Comparison of ENCODE assay signal across 8 cellular contexts in genomic region chrX:120560405-120560841, GRCh38. TPM values are rescaled to one million over a fixed set of nuclear protein-coding genes. Genes with fewer than 3 reads are reported as not detected.
DNase-seq lines count a peak whose midpoint lies in the region; ATAC-seq, FAIRE-seq and TF ChIP-seq lines count a peak whose summit lies in the region.

No MANE protein-coding gene starts in this region.

- H3K27ac ChIP-seq in A673 (ENCODE audit: low read depth, low read length, poor library complexity, severe bottlenecking) = peak overlapping the region; percentile 98
- H3K27ac ChIP-seq in VCaP = peak overlapping the region; percentile 80
- H3K27ac ChIP-seq in HepG2 (ENCODE audit: extremely low read length, insufficient read depth, low read length) = peak overlapping the region; percentile 98

- no peak for TF ChIP-seq POLR2A in HepG2 (IDR thresholded peaks at IDR 0.05; ENCODE audit: insufficient read depth in 1 of 2, low read depth in 2 of 2, low read length in 2 of 2)

- POLR2A ChIA-PET in A673 (lab: Charles Lee; ENCODE audit: low non-redundant PET) (interaction anchor here (1.6 kb wide), 1 partner anchor 44 kb away, joined by 25 read pairs; the partner anchor contains the start of gene MCTS1), HepG2 (lab: Yijun Ruan, JAX) (interaction anchor here (0.9 to 3.2 kb wide), 13 partner anchors 9 to 310 kb away, joined by 3 to 42 read pairs (median 9); partner anchors contain the start of genes C1GALT1C1, MCTS1 and ZBTB33)

- H3K9me3 ChIP-seq in A673 (ENCODE audit: low read depth, low read length, poor library complexity, severe bottlenecking) (no peaks in the 10 kb centered on the region), HepG2 (ENCODE audit: low read length) (no peaks in the 10 kb centered on the region)

- H3K4me1 ChIP-seq in A673 (ENCODE audit: insufficient read depth, low read length, poor library complexity, severe bottlenecking) (peaks cover 5% of the 10 kb centered on the region), HepG2 (ENCODE audit: insufficient read depth, low read length) (peaks cover 49% of the 10 kb centered on the region)

- H3K4me3 ChIP-seq in A673 (ENCODE audit: low read depth, low read length, poor library complexity, severe bottlenecking) = peak overlapping the region; percentile 67
- H3K4me3 ChIP-seq in HepG2 (replicated peaks in 1 of 3; ENCODE audit: insufficient read depth in 1 of 3, low read depth in 2 of 3, low read length in 3 of 3) = peak overlapping the region; percentile 74 to 84 (median 81)

- FAIRE-seq in HepG2 (lab: Jason Lieb, UNC) = no peak

- ATAC-seq in GM19023 (IDR thresholded peaks at IDR 0.05; ENCODE audit: unreplicated experiment) (peak; percentile 38), HG03439 (IDR thresholded peaks at IDR 0.05; ENCODE audit: unreplicated experiment) (peak; percentile 44), HepG2 (peak; percentile 66), GM18520 (IDR thresholded peaks at IDR 0.05; ENCODE audit: unreplicated experiment) (no peak)

- H3K27me3 ChIP-seq in A673 (replicated peaks; ENCODE audit: insufficient read depth, low read depth, low read length, poor library complexity) = no peaks in the 10 kb centered on the region
- no peaks in the 10 kb centered on the region for H3K27me3 ChIP-seq in HepG2 (ENCODE audit: control insufficient read depth in 1 of 2, insufficient read depth in 2 of 2, low read length in 2 of 2)

- in situ Hi-C loops in HepG2 (cut with HindIII; ENCODE audit: extremely low pct_ligation_motif_present, low pct_unique_long_range_greater_than_20kb) = loop anchor here (10.0 kb wide), 1 partner anchor 64 kb away; no protein-coding TSS in a partner anchor

- TF ChIP-seq EP300 in HepG2 (IDR thresholded peaks at IDR 0.05; ENCODE audit: low read depth in 2 of 2, low read length in 2 of 2) (no peak), HepG2 (CRISPR knock-in tag; IDR thresholded peaks at IDR 0.05; ENCODE audit: borderline replicate concordance) (no peak)

- BruUV-seq in A673 (replicated peaks; lab: Mats Ljungman, UMichigan) (no TSS peak), HepG2 (replicated peaks; lab: Mats Ljungman, UMichigan) (no TSS peak)

- no peaks in the 10 kb centered on the region for H4K20me1 ChIP-seq in HepG2 (ENCODE audit: insufficient read depth, low read length)

- H3K9ac ChIP-seq in HepG2 (ENCODE audit: insufficient read depth, low read depth, low read length) = peak overlapping the region; percentile 84

- CTCF ChIA-PET in A673 (lab: Charles Lee) = no interaction called here
- CTCF ChIA-PET in HepG2 (lab: Yijun Ruan, JAX; ENCODE audit: low intra/inter-chr PET ratio, low total read pairs) = no interaction called here

- 3% methylated on average over 10 of the region's 10 CpGs for WGBS in HepG2 (ENCODE audit: low lambda C conversion rate)

- peak overlapping the region; percentile 73 for H3K4me2 ChIP-seq in HepG2 (ENCODE audit: low read depth, low read length)

- no peaks in the 10 kb centered on the region for H3K36me3 ChIP-seq in A673 (ENCODE audit: insufficient read depth, low read length, poor library complexity, severe bottlenecking)
- peaks cover 0 to 11% of the 10 kb centered on the region in 2 experiments; a peak in 1 of 5 replicates for H3K36me3 ChIP-seq in HepG2 (replicated peaks in 1 of 2; ENCODE audit: control insufficient read depth in 1 of 2, insufficient read depth in 2 of 2, low read length in 2 of 2)

- no peak for TF ChIP-seq RAD21 in HepG2 (CRISPR knock-in tag; IDR thresholded peaks at IDR 0.05)

- TF ChIP-seq CTCF in A673 (conservative IDR thresholded peaks at IDR 0.05; ENCODE audit: low read depth, low read length) (no peak), VCaP (conservative IDR thresholded peaks at IDR 0.05) (no peak), HepG2 (CRISPR knock-in tag; IDR thresholded peaks at IDR 0.05) (no peak)

- H3K79me2 ChIP-seq in HepG2 (ENCODE audit: insufficient read depth, low read length) = peaks cover 33% of the 10 kb centered on the region

- DNase-seq in A673 (ENCODE audit: low spot score) (peak; percentile 35), HepG2 (ENCODE audit: low spot score) (peak; percentile 32)
- DNase-seq in central memory CD4-positive, alpha-beta T cell = peak; percentile 38
- peak; percentile 12 to 23 for DNase-seq in stimulated activated CD4-positive, alpha-beta T cell treated with anti-CD3 and anti-CD28 coated beads, Interleukin-4, amount 100 ng/mL, for 48 hours (ENCODE audit: low read depth in 2 of 2)

- intact Hi-C loops in A673 (cut with micrococcal nuclease; ENCODE audit: unreplicated experiment) (loop anchor here (5.0 kb wide), 1 partner anchor 42 kb away; the partner anchor contains the start of gene MCTS1), HepG2 (cut with micrococcal nuclease; ENCODE audit: unreplicated experiment) (loop anchor here (5.0 kb wide), 1 partner anchor 48 kb away; no protein-coding TSS in a partner anchor)

- H2AFZ ChIP-seq in HepG2 (ENCODE audit: low read length) = no peak overlapping the region

TF ChIP-seq in HepG2, 621 proteins besides CTCF, POLR2A, EP300 and RAD21 (continues in another document):
- TF ChIP-seq ZNF136 (CRISPR knock-in tag; IDR thresholded peaks at IDR 0.05; ENCODE audit: low read depth) (no peak), MTF2 (CRISPR knock-in tag; IDR thresholded peaks at IDR 0.05; ENCODE audit: borderline replicate concordance) (no peak), ZMYM4 (CRISPR knock-in tag; IDR thresholded peaks at IDR 0.05) (0 out of 2 replicates have a peak, but pooled peaks have one; percentile 16), SIN3A (IDR thresholded peaks at IDR 0.05; ENCODE audit: borderline replicate concordance, low read depth, low read length) (0 out of 2 replicates have a peak, but pooled peaks have one; percentile 32), MEIS1 (CRISPR knock-in tag; IDR thresholded peaks at IDR 0.05; ENCODE audit: borderline replicate concordance) (no peak), ZEB1 (IDR thresholded peaks at IDR 0.05; ENCODE audit: insufficient replicate concordance, low read depth) (no peak), ATAD3A (CRISPR knock-in tag; IDR thresholded peaks at IDR 0.05) (no peak), ZNF251 (CRISPR knock-in tag; IDR thresholded peaks at IDR 0.05) (no peak), ZNF160 (CRISPR knock-in tag; IDR thresholded peaks at IDR 0.05) (no peak)

RNA-seq across cellular contexts. Expression of gene CUL4B, which starts 0.3 kb away (rescaled TPM):
- total RNA-seq in A673 (2021) (41.8 and 44.7 TPM in 2 replicates), HepG2 (2016; rRNA removed; fragmentation: Illumina TruSeq; extraction: Trizol) (28.5 and 50.0 TPM in 2 replicates)
- 1.9 and 3.0 TPM in 2 replicates for total RNA-seq in HepG2 (2016; cell fraction: cytosol; rRNA removed; fragmentation: Illumina TruSeq; extraction: Trizol; ENCODE audit: low read depth)
- 27.7 and 47.4 TPM in 2 replicates for total RNA-seq in HepG2 (2016; cell fraction: insoluble cytoplasmic fraction; rRNA removed; fragmentation: Illumina TruSeq; extraction: Trizol)
- 13.7 and 16.5 TPM in 2 replicates for total RNA-seq in HepG2 (2016; cell fraction: membrane; rRNA removed; fragmentation: Illumina TruSeq; extraction: Trizol)
- total RNA-seq in HepG2 (2016; cell fraction: nucleus; rRNA removed; fragmentation: Illumina TruSeq; extraction: Trizol) = 27.4 and 28.7 TPM in 2 replicates
- polyA plus RNA-seq in HepG2 (2011; rRNA removed) = 20.0 and 21.6 TPM in 2 replicates
- polyA plus RNA-seq in HepG2 (2011; cell fraction: cytosol; rRNA removed) = 7.2 and 9.7 TPM in 2 replicates
- 20.0 and 20.3 TPM in 2 replicates for polyA plus RNA-seq in HepG2 (2011; cell fraction: nucleus; rRNA removed)
- polyA plus RNA-seq in HepG2 (2012) = 21.4 and 31.8 TPM in 2 replicates
- polyA plus RNA-seq in HepG2 (2016; cell fraction: cytosol; fragmentation: Illumina TruSeq; extraction: Trizol; ENCODE audit: low read depth) = 1.6 and 1.7 TPM in 2 replicates
- 34.8 and 35.0 TPM in 2 replicates for polyA plus RNA-seq in HepG2 (2016; cell fraction: insoluble cytoplasmic fraction; fragmentation: Illumina TruSeq; extraction: Trizol; ENCODE audit: low read depth)
- polyA plus RNA-seq in HepG2 (2016; cell fraction: membrane; fragmentation: Illumina TruSeq; extraction: Trizol; ENCODE audit: low read depth) = 5.6 and 7.3 TPM in 2 replicates
- 38.2 and 39.5 TPM in 2 replicates for polyA plus RNA-seq in HepG2 (2016; cell fraction: nucleus; fragmentation: Illumina TruSeq; extraction: Trizol; ENCODE audit: insufficient read depth, low read depth)
- polyA minus RNA-seq in HepG2 (2011; rRNA and poly(A)+ RNA removed; ENCODE audit: low replicate concordance) = 108 and 117 TPM in 2 replicates
- 29.7 and 32.7 TPM in 2 replicates for polyA minus RNA-seq in HepG2 (2011; cell fraction: cytosol; rRNA and poly(A)+ RNA removed)
- 31.4 and 38.3 TPM in 2 replicates for polyA minus RNA-seq in HepG2 (2011; cell fraction: nucleus; rRNA and poly(A)+ RNA removed)

RNA-seq across cellular contexts. Expression of gene MCTS1, which starts 43.5 kb away (rescaled TPM):
- total RNA-seq in A673 (2021) (54.6 and 62.3 TPM in 2 replicates), HepG2 (2016; rRNA removed; fragmentation: Illumina TruSeq; extraction: Trizol) (59.0 and 81.1 TPM in 2 replicates)
- 11.1 and 14.0 TPM in 2 replicates for total RNA-seq in HepG2 (2016; cell fraction: cytosol; rRNA removed; fragmentation: Illumina TruSeq; extraction: Trizol; ENCODE audit: low read depth)
- total RNA-seq in HepG2 (2016; cell fraction: insoluble cytoplasmic fraction; rRNA removed; fragmentation: Illumina TruSeq; extraction: Trizol) = 49.0 and 74.0 TPM in 2 replicates
- total RNA-seq in HepG2 (2016; cell fraction: membrane; rRNA removed; fragmentation: Illumina TruSeq; extraction: Trizol) = 17.4 and 21.9 TPM in 2 replicates
- 29.5 and 35.5 TPM in 2 replicates for total RNA-seq in HepG2 (2016; cell fraction: nucleus; rRNA removed; fragmentation: Illumina TruSeq; extraction: Trizol)
- 20.9 and 30.1 TPM in 2 replicates for polyA plus RNA-seq in HepG2 (2011; rRNA removed)
- 10.1 and 15.8 TPM in 2 replicates for polyA plus RNA-seq in HepG2 (2011; cell fraction: cytosol; rRNA removed)
- 4.5 and 5.8 TPM in 2 replicates for polyA plus RNA-seq in HepG2 (2011; cell fraction: nucleus; rRNA removed)
- 36.7 and 39.9 TPM in 2 replicates for polyA plus RNA-seq in HepG2 (2012)
- polyA plus RNA-seq in HepG2 (2016; cell fraction: cytosol; fragmentation: Illumina TruSeq; extraction: Trizol; ENCODE audit: low read depth) = 14.6 and 15.0 TPM in 2 replicates
- 77.4 and 82.2 TPM in 2 replicates for polyA plus RNA-seq in HepG2 (2016; cell fraction: insoluble cytoplasmic fraction; fragmentation: Illumina TruSeq; extraction: Trizol; ENCODE audit: low read depth)
- polyA plus RNA-seq in HepG2 (2016; cell fraction: membrane; fragmentation: Illumina TruSeq; extraction: Trizol; ENCODE audit: low read depth) = 14.6 and 17.0 TPM in 2 replicates
- polyA plus RNA-seq in HepG2 (2016; cell fraction: nucleus; fragmentation: Illumina TruSeq; extraction: Trizol; ENCODE audit: insufficient read depth, low read depth) = 34.7 and 45.5 TPM in 2 replicates
- polyA minus RNA-seq in HepG2 (2011; rRNA and poly(A)+ RNA removed; ENCODE audit: low replicate concordance) = 3.2 and 15.5 TPM in 2 replicates
- polyA minus RNA-seq in HepG2 (2011; cell fraction: cytosol; rRNA and poly(A)+ RNA removed) = 4.1 and 7.7 TPM in 2 replicates
- 13.5 and 14.9 TPM in 2 replicates for polyA minus RNA-seq in HepG2 (2011; cell fraction: nucleus; rRNA and poly(A)+ RNA removed)
